Comparison of ENCODE assay signal across 8 cellular contexts in the genomic region with DNA sequence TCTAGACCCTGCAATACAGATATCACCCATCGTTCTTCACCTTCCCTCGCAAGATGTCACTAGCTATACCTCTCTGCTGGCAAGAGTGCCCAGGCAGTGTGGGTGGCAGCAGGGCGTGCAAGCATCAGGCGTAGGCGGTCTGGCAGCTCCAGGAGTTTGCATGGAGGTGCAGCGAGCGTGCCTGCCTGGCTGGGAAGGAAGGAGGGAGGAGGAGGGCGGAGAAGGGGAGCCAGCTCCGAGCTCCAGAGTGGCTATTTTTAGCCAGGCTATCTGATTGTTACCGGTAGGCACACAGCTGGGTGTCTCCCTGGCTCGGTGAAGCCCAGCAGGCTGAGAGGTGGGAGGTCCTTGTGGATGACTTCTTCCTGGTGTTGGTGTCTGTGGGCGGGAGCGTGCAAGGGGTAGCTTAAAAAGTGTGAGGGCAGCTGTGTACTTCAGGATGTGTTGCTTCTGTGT. TPM values are rescaled to one million over a fixed set of nuclear protein-coding genes. Genes with fewer than 3 reads are reported as not detected.
A peak's percentile ranks its signal among the peaks of the same experiment; 100 is the strongest.
DNase-seq lines count a peak whose midpoint lies in the region; ATAC-seq lines count a peak whose summit lies in the region.

No MANE protein-coding gene starts in this region.

- peak; percentile 82 for DNase-seq in AG08396 (ENCODE audit: low spot score)
- DNase-seq in HUDEP-2 (lab: John Stamatoyannopoulos, UW; ENCODE audit: unreplicated experiment in 76 of 76): peak in 67 of 76 experiments; percentile 3 to 72 (median 46)
- DNase-seq in SHP77 treated with DMSO at 0.1 percent for 48 hours (lab: John Stamatoyannopoulos, UW): peak; percentile 28
- peak; percentile 86 for DNase-seq in cerebellum (ENCODE audit: low spot score)
- DNase-seq in kidney glomerular epithelial cell (lab: John Stamatoyannopoulos, UW): peak; percentile 64
- DNase-seq in stimulated activated effector memory CD8-positive, alpha-beta T cell treated with anti-CD3 and anti-CD28 coated beads, Interleukin-12 subunit alpha, Interleukin-12 subunit beta, amount 100 ng/mL, for 72 hours (ENCODE audit: low spot score in 2 of 2): no peak
- no peak for DNase-seq in Ammon's horn (ENCODE audit: low spot score)

- no peaks in the 10 kb centered on the region for H3K9me3 Mint-ChIP-seq in stimulated activated effector memory CD8-positive, alpha-beta T cell treated with anti-CD3 and anti-CD28 coated beads, Interleukin-12 subunit alpha, Interleukin-12 subunit beta, amount 100 ng/mL, for 72 hours

- peaks cover 56% of the 10 kb centered on the region for H3K4me1 Mint-ChIP-seq in stimulated activated effector memory CD8-positive, alpha-beta T cell treated with anti-CD3 and anti-CD28 coated beads, Interleukin-12 subunit alpha, Interleukin-12 subunit beta, amount 100 ng/mL, for 72 hours

- peak; percentile 78 for ATAC-seq in stimulated activated effector memory CD8-positive, alpha-beta T cell treated with anti-CD3 and anti-CD28 coated beads, Interleukin-12 subunit alpha, Interleukin-12 subunit beta, amount 100 ng/mL, for 72 hours
- ATAC-seq in GM21717 (IDR thresholded peaks at IDR 0.05; ENCODE audit: unreplicated experiment): no peak

- H3K4me3 Mint-ChIP-seq in stimulated activated effector memory CD8-positive, alpha-beta T cell treated with anti-CD3 and anti-CD28 coated beads, Interleukin-12 subunit alpha, Interleukin-12 subunit beta, amount 100 ng/mL, for 72 hours: peak overlapping the region; percentile 48

- H3K27ac Mint-ChIP-seq in stimulated activated effector memory CD8-positive, alpha-beta T cell treated with anti-CD3 and anti-CD28 coated beads, Interleukin-12 subunit alpha, Interleukin-12 subunit beta, amount 100 ng/mL, for 72 hours: peak overlapping the region; percentile 82

- H3K36me3 Mint-ChIP-seq in stimulated activated effector memory CD8-positive, alpha-beta T cell treated with anti-CD3 and anti-CD28 coated beads, Interleukin-12 subunit alpha, Interleukin-12 subunit beta, amount 100 ng/mL, for 72 hours: peaks cover 49% of the 10 kb centered on the region

RNA-seq across cellular contexts. Expression of a gene that starts 6.2 kb away (rescaled TPM):
- total RNA-seq in cerebellum: 6.6 TPM

RNA-seq across cellular contexts. Expression of a gene that starts 27.5 kb away (rescaled TPM):
- total RNA-seq in cerebellum: 1.8 TPM

RNA-seq across cellular contexts. Expression of a gene that starts 43.4 kb away (rescaled TPM):
- total RNA-seq in cerebellum: 102 TPM

Comparison
In these comparisons a context has a peak if more than half of its experiments do, and no peak if none do; other contexts are left out.
1. DNase-seq: peak in AG08396 (single experiment), HUDEP-2 (67 of 76), SHP77 treated with DMSO at 0.1 percent for 48 hours (single experiment), cerebellum (single experiment) and kidney glomerular epithelial cell (single experiment); none in stimulated activated effector memory CD8-positive, alpha-beta T cell treated with anti-CD3 and anti-CD28 coated beads, Interleukin-12 subunit alpha, Interleukin-12 subunit beta, amount 100 ng/mL, for 72 hours (0 of 2) and Ammon's horn (single experiment).